ENCODE assay signal across 24 cellular contexts in genomic region chr5:174556756-174557155, GRCh38.
"Had no signal": no experiment of that assay in that cellular context is flagged by ENCODE, and none has a peak within 500 bp of the region (broad histone marks: within the 10 kb centered on the region; RNA-seq: fewer than 3 reads in every experiment).

No MANE protein-coding gene starts in this region.

- H3K27ac Mint-ChIP-seq: IgD-negative memory B cell had no signal

- H3K4me3 Mint-ChIP-seq: IgD-negative memory B cell had no signal

- H3K4me3 ChIP-seq: K562, SJSA1 had no signal

- H3K9me2 ChIP-seq: SK-N-SH had no signal

- H3K27me3 ChIP-seq: SJSA1 had no signal

- H3K36me3 ChIP-seq: SJSA1 had no signal

- H3K36me3 Mint-ChIP-seq: IgD-negative memory B cell had no signal

- H3K27ac ChIP-seq: SJSA1 had no signal

- H3K9me3 ChIP-seq: SK-N-SH had no signal

- H3K27me3 Mint-ChIP-seq: IgD-negative memory B cell had no signal

- H3K9ac ChIP-seq: SK-N-SH had no signal

- H3K4me2 ChIP-seq: SK-N-SH had no signal

- DNase-seq: MV-4-11, NCI-H1048, NCI-H1105, NCI-H1417, NCI-H1436 treated with DMSO at 0.1 percent for 48 hours, NCI-H1694 treated with DMSO at 0.1 percent for 48 hours, NCI-H1930, NCI-H2081, NCI-H2107, NCI-H2227 treated with DMSO at 0.1 percent for 48 hours, NCI-H510A, NCI-H524 treated with DMSO at 0.1 percent for 48 hours, NCI-H69, NCI-H774, Right ventricle myocardium superior, RPMI8226, SIG-M5, SK-N-SH, SW 1271, T-helper 1 cell had no signal

- H3K4me1 ChIP-seq: SJSA1 had no signal

- ATAC-seq: HepG2, K562 had no signal
